In genomic region chr2:176162911-176163654, GRCh38 we compare ENCODE assay signal across 1 cellular context.
TF ChIP-seq lines count a peak whose summit lies in the region.

No MANE protein-coding gene starts in this region.

TF ChIP-seq in H1, 55 proteins besides CTCF, POLR2A, EP300 and RAD21:
- peak; percentile 91 for TF ChIP-seq RNF2 (IDR thresholded peaks at IDR 0.05; ENCODE audit: borderline replicate concordance, low read depth, low read length, missing control alignments, poor library complexity, severe bottlenecking)
- TF ChIP-seq SP1 (IDR thresholded peaks at IDR 0.05; ENCODE audit: low read depth, low read length), result no peak
- TF ChIP-seq SAP30 (IDR thresholded peaks at IDR 0.05; ENCODE audit: insufficient read depth, insufficient replicate concordance, low read length), result no peak
- TF ChIP-seq SP4 (IDR thresholded peaks at IDR 0.05; ENCODE audit: low read length), result no peak
- TF ChIP-seq TEAD4 (IDR thresholded peaks at IDR 0.05; ENCODE audit: low read depth, low read length), result no peak
- peak; percentile 14 for TF ChIP-seq SUZ12 (IDR thresholded peaks at IDR 0.05; ENCODE audit: low read length)
- peak; percentile 87 for TF ChIP-seq EZH2 (IDR thresholded peaks at IDR 0.05; ENCODE audit: low read depth, low read length, severe bottlenecking)
- no peak for TF ChIP-seq SIN3A (conservative IDR thresholded peaks at IDR 0.05 in 1 of 2, IDR thresholded peaks at IDR 0.05 in 1 of 2; ENCODE audit: low read depth in 1 of 2, low read length in 2 of 2)
